ENCODE assay signal across 8 cellular contexts in genomic region chr4:158811704-158812103, GRCh38. TPM values are rescaled to one million over a fixed set of nuclear protein-coding genes. Genes with fewer than 3 reads are reported as not detected.
DNase-seq lines count a peak whose midpoint lies in the region; ATAC-seq and TF ChIP-seq lines count a peak whose summit lies in the region.

No MANE protein-coding gene starts in this region.

- no peaks in the 10 kb centered on the region for H3K9me3 ChIP-seq in prostate gland

- intact Hi-C loops in prostate gland (cut with DNase I) = loop anchor here (2.0 kb wide), 1 partner anchor 43 kb away; the partner anchor contains the start of gene FNIP2

- peaks cover 10% of the 10 kb centered on the region for H3K4me1 ChIP-seq in prostate gland (replicated peaks)

- no peak for TF ChIP-seq POLR2A in erythroblast (IDR thresholded peaks at IDR 0.05; ENCODE audit: low read length)
- no peak for TF ChIP-seq POLR2A in prostate gland (IDR thresholded peaks at IDR 0.05)

- WGBS in prostate gland = 61% methylated on average over 6 of the region's 6 CpGs

- peak; percentile 2 for DNase-seq in DMS53 (lab: John Stamatoyannopoulos, UW)
- DNase-seq in DMS53 treated with DMSO at 0.1 percent for 48 hours (lab: John Stamatoyannopoulos, UW; ENCODE audit: unreplicated experiment) = no peak
- DNase-seq in NOMO-1 treated with dmso at 0.1 percent for 144 hours (lab: John Stamatoyannopoulos, UW; ENCODE audit: unreplicated experiment) = peak; percentile 49
- DNase-seq in erythroblast (lab: John Stamatoyannopoulos, UW) = peak; percentile 27 to 29
- no peak for DNase-seq in prostate gland (ENCODE audit: low spot score)
- no peak for DNase-seq in activated CD8-positive, alpha-beta memory T cell treated with anti-CD3 and anti-CD28 coated beads, Interleukin-2, amount 50 U/mL, for 4 hours
- no peak for DNase-seq in HPDE6-E6E7 (ENCODE audit: extremely low spot score)

- H3K27ac ChIP-seq in prostate gland = peak overlapping the region; percentile 50 to 62

- no peak for TF ChIP-seq CTCF in prostate gland (IDR thresholded peaks at IDR 0.05)

- H3K27me3 ChIP-seq in prostate gland (replicated peaks; ENCODE audit: insufficient read depth) = no peaks in the 10 kb centered on the region

- no peak overlapping the region for H3K4me3 ChIP-seq in prostate gland

- no peak for ATAC-seq in GM21390 (IDR thresholded peaks at IDR 0.05; ENCODE audit: unreplicated experiment)

- no peaks in the 10 kb centered on the region for H3K36me3 ChIP-seq in prostate gland

RNA-seq across cellular contexts. Expression of gene FNIP2, which starts 42.9 kb away (rescaled TPM):
- total RNA-seq in prostate gland = 10 to 100 TPM; 31.1 to 39.8 TPM

Comparison
In these comparisons a context has a peak if more than half of its experiments do, and no peak if none do; other contexts are left out.
1. DNase-seq: peak in DMS53 (single experiment), NOMO-1 treated with dmso at 0.1 percent for 144 hours (single experiment) and erythroblast (2 of 2); none in DMS53 treated with DMSO at 0.1 percent for 48 hours (single experiment), prostate gland (single experiment), activated CD8-positive, alpha-beta memory T cell treated with anti-CD3 and anti-CD28 coated beads, Interleukin-2, amount 50 U/mL, for 4 hours (single experiment) and HPDE6-E6E7 (single experiment).